ENCODE assay signal across 1 cellular context in the genomic region with DNA sequence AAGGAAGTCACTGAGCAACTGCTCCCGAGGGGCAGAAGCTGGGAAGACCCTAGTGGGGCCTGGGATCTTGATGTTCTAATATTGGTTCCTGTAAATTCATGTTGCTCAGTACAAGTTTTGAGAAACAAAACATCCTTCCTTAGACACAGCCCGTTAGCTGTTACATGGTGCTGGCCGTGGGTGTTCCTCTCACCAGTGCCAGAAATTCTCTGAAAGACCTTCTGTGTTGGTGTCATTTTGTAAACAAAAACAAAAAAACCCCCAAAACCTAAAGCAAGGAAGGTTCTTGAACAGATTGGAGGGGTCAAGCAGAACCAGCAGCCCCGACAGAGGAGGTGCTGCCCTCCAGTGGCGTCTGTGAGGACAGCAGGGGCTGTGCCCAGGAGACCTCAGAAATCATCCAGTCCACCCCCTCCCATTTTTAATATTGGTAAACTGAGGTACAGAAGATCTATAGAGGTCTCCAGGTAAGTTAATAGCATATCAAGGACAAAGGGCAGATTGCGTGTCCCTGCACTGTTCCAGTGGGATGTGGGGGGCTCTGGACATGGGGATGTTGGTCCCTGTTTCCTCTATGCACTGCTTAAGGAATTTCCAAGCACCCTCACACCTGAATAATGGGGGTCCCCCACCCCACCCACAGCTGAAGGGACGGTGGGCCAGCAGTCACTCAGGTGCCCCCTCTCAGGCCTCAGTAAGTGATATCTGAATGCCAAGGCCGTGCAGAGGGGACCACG.
TF ChIP-seq lines count a peak whose summit lies in the region.

No MANE protein-coding gene starts in this region.

TF ChIP-seq in HCT116, 20 proteins besides CTCF, POLR2A, EP300 and RAD21 (continued from another document):
- TF ChIP-seq, protein P1, sequence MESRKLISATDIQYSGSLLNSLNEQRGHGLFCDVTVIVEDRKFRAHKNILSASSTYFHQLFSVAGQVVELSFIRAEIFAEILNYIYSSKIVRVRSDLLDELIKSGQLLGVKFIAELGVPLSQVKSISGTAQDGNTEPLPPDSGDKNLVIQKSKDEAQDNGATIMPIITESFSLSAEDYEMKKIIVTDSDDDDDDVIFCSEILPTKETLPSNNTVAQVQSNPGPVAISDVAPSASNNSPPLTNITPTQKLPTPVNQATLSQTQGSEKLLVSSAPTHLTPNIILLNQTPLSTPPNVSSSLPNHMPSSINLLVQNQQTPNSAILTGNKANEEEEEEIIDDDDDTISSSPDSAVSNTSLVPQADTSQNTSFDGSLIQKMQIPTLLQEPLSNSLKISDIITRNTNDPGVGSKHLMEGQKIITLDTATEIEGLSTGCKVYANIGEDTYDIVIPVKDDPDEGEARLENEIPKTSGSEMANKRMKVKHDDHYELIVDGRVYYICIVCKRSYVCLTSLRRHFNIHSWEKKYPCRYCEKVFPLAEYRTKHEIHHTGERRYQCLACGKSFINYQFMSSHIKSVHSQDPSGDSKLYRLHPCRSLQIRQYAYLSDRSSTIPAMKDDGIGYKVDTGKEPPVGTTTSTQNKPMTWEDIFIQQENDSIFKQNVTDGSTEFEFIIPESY (IDR thresholded peaks at IDR 0.05; ENCODE audit: extremely low read depth, insufficient replicate concordance, low read length), result no peak
- TF ChIP-seq SRF (IDR thresholded peaks at IDR 0.05; ENCODE audit: low read depth) (no peak), TCF7L2 (IDR thresholded peaks at IDR 0.05; ENCODE audit: borderline replicate concordance, extremely low read depth, insufficient read depth, insufficient read length) (no peak), POLR2AphosphoS5 (IDR thresholded peaks at IDR 0.05; ENCODE audit: low read depth, low read length) (no peak), CEBPB (IDR thresholded peaks at IDR 0.05; ENCODE audit: low read depth) (no peak), EGR1 (IDR thresholded peaks at IDR 0.05; ENCODE audit: low read depth) (no peak), YY1 (IDR thresholded peaks at IDR 0.05; ENCODE audit: extremely low read depth, insufficient replicate concordance, low read depth, low read length) (no peak), ZNF274 (IDR thresholded peaks at IDR 0.05; ENCODE audit: low read depth, low read length) (no peak), ZFX (IDR thresholded peaks at IDR 0.05) (no peak), SP1 (IDR thresholded peaks at IDR 0.05; ENCODE audit: low read depth) (no peak), FOSL1 (IDR thresholded peaks at IDR 0.05; ENCODE audit: low read depth) (no peak), EZH2phosphoT487 (IDR thresholded peaks at IDR 0.05; ENCODE audit: borderline replicate concordance) (no peak), JUND (IDR thresholded peaks at IDR 0.05) (no peak), ELF1 (IDR thresholded peaks at IDR 0.05; ENCODE audit: borderline replicate concordance, low read depth) (no peak), EZH2 (IDR thresholded peaks at IDR 0.05) (no peak)
- TF ChIP-seq, protein P2, sequence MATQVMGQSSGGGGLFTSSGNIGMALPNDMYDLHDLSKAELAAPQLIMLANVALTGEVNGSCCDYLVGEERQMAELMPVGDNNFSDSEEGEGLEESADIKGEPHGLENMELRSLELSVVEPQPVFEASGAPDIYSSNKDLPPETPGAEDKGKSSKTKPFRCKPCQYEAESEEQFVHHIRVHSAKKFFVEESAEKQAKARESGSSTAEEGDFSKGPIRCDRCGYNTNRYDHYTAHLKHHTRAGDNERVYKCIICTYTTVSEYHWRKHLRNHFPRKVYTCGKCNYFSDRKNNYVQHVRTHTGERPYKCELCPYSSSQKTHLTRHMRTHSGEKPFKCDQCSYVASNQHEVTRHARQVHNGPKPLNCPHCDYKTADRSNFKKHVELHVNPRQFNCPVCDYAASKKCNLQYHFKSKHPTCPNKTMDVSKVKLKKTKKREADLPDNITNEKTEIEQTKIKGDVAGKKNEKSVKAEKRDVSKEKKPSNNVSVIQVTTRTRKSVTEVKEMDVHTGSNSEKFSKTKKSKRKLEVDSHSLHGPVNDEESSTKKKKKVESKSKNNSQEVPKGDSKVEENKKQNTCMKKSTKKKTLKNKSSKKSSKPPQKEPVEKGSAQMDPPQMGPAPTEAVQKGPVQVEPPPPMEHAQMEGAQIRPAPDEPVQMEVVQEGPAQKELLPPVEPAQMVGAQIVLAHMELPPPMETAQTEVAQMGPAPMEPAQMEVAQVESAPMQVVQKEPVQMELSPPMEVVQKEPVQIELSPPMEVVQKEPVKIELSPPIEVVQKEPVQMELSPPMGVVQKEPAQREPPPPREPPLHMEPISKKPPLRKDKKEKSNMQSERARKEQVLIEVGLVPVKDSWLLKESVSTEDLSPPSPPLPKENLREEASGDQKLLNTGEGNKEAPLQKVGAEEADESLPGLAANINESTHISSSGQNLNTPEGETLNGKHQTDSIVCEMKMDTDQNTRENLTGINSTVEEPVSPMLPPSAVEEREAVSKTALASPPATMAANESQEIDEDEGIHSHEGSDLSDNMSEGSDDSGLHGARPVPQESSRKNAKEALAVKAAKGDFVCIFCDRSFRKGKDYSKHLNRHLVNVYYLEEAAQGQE (IDR thresholded peaks at IDR 0.05; ENCODE audit: low read depth), result no peak
- TF ChIP-seq, protein P3, sequence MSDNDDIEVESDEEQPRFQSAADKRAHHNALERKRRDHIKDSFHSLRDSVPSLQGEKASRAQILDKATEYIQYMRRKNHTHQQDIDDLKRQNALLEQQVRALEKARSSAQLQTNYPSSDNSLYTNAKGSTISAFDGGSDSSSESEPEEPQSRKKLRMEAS (IDR thresholded peaks at IDR 0.05), result no peak
